ENCODE assay signal across 1 cellular context in the genomic region with DNA sequence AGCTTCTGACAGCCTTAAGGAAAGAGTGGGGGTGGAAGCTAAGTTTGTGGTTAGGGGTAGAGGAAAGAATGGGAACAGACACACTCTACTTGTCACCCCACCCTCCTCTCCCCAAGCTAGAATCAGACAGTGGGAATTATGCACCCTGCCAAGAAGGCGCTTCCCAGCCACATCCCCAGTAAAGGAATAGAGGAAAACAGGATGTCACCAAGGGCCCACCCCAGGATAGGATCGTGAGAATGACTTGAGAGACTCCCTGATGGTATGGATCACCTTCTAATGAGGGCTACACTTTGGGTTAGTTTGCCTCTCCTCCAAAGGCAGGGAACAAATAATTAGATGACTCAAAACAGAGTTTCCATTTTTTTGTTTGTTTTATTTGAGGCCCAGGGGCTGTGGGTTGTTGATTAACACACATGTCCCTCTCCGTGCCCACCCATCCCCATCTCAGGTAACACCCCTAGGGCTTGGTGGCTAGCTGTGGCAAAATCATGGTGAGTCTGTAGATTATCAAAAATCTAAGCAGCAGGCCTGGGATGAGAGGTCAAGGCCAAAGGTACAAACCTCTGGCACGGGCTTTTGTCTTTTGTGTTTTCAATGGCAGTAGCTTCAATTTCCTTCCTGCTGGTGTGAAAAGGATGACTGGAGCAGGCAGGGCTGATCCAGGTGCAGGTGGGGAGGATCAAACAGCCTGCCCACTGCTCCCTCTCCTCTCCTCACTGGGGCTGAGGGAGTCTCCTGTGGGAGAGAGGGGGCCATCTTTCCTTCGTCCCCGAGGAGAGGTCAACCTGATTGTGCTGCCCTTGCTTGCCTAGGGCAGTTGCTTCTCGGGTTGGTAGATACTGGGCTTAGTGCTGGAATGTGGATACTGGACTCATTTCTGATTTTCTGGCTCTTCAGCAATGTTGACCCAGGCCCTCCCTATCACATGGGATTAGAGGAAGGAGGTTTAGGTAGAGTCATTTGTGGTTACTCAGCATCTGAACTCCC.
TF ChIP-seq lines count a peak whose summit lies in the region.

No MANE protein-coding gene starts in this region.

TF ChIP-seq in HepG2, 621 proteins besides CTCF, POLR2A, EP300 and RAD21 (continued from another document and continues in another):
- TF ChIP-seq, protein P1, sequence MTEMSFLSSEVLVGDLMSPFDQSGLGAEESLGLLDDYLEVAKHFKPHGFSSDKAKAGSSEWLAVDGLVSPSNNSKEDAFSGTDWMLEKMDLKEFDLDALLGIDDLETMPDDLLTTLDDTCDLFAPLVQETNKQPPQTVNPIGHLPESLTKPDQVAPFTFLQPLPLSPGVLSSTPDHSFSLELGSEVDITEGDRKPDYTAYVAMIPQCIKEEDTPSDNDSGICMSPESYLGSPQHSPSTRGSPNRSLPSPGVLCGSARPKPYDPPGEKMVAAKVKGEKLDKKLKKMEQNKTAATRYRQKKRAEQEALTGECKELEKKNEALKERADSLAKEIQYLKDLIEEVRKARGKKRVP (CRISPR knock-in tag; IDR thresholded peaks at IDR 0.05), result peak in 1 of 2 experiments; percentile 74; a peak in 2 of 4 replicates
- TF ChIP-seq ZNF576 (CRISPR knock-in tag; IDR thresholded peaks at IDR 0.05), result no peak
- TF ChIP-seq ZNF709 (CRISPR knock-in tag; IDR thresholded peaks at IDR 0.05), result no peak; the same call in 1 of the 2 replicates
- TF ChIP-seq, protein P2, sequence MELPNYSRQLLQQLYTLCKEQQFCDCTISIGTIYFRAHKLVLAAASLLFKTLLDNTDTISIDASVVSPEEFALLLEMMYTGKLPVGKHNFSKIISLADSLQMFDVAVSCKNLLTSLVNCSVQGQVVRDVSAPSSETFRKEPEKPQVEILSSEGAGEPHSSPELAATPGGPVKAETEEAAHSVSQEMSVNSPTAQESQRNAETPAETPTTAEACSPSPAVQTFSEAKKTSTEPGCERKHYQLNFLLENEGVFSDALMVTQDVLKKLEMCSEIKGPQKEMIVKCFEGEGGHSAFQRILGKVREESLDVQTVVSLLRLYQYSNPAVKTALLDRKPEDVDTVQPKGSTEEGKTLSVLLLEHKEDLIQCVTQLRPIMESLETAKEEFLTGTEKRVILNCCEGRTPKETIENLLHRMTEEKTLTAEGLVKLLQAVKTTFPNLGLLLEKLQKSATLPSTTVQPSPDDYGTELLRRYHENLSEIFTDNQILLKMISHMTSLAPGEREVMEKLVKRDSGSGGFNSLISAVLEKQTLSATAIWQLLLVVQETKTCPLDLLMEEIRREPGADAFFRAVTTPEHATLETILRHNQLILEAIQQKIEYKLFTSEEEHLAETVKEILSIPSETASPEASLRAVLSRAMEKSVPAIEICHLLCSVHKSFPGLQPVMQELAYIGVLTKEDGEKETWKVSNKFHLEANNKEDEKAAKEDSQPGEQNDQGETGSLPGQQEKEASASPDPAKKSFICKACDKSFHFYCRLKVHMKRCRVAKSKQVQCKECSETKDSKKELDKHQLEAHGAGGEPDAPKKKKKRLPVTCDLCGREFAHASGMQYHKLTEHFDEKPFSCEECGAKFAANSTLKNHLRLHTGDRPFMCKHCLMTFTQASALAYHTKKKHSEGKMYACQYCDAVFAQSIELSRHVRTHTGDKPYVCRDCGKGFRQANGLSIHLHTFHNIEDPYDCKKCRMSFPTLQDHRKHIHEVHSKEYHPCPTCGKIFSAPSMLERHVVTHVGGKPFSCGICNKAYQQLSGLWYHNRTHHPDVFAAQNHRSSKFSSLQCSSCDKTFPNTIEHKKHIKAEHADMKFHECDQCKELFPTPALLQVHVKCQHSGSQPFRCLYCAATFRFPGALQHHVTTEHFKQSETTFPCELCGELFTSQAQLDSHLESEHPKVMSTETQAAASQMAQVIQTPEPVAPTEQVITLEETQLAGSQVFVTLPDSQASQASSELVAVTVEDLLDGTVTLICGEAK (IDR thresholded peaks at IDR 0.05), result no peak
- TF ChIP-seq, protein P2 (CRISPR knock-in tag; IDR thresholded peaks at IDR 0.05), result 0 out of 2 replicates have a peak, but pooled peaks have one; percentile 63
- peak; percentile 92; the same call in 1 of the 2 replicates for TF ChIP-seq ZNF224 (CRISPR knock-in tag; IDR thresholded peaks at IDR 0.05)
- TF ChIP-seq ZSCAN22 (CRISPR knock-in tag; IDR thresholded peaks at IDR 0.05), result 0 out of 2 replicates have a peak, but pooled peaks have one; percentile 78
- TF ChIP-seq, protein P3, sequence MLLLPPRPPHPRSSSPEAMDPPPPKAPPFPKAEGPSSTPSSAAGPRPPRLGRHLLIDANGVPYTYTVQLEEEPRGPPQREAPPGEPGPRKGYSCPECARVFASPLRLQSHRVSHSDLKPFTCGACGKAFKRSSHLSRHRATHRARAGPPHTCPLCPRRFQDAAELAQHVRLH (CRISPR knock-in tag; IDR thresholded peaks at IDR 0.05; ENCODE audit: borderline replicate concordance, low read depth), result peak; percentile 79; the same call in 1 of the 2 replicates
- TF ChIP-seq MAF1 (CRISPR knock-in tag; IDR thresholded peaks at IDR 0.05; ENCODE audit: borderline replicate concordance), result no peak
- peak; percentile 92 for TF ChIP-seq FOXA3 (CRISPR knock-in tag; IDR thresholded peaks at IDR 0.05)
- no peak for TF ChIP-seq PTBP1 (IDR thresholded peaks at IDR 0.05; ENCODE audit: low read depth, low read length, poor library complexity, severe bottlenecking)
- no peak for TF ChIP-seq FOXO4 (CRISPR knock-in tag; conservative IDR thresholded peaks at IDR 0.05)
- TF ChIP-seq KDM4B (CRISPR knock-in tag; IDR thresholded peaks at IDR 0.05), result no peak
- TF ChIP-seq ZNF143 (CRISPR knock-in tag; IDR thresholded peaks at IDR 0.05), result 0 out of 2 replicates have a peak, but pooled peaks have one; percentile 9
- peak; percentile 94; the same call in 1 of the 2 replicates for TF ChIP-seq GLI4 (CRISPR knock-in tag; IDR thresholded peaks at IDR 0.05; ENCODE audit: borderline replicate concordance)
- TF ChIP-seq NCOA5 (CRISPR knock-in tag; IDR thresholded peaks at IDR 0.05), result no peak
- TF ChIP-seq, protein P4, sequence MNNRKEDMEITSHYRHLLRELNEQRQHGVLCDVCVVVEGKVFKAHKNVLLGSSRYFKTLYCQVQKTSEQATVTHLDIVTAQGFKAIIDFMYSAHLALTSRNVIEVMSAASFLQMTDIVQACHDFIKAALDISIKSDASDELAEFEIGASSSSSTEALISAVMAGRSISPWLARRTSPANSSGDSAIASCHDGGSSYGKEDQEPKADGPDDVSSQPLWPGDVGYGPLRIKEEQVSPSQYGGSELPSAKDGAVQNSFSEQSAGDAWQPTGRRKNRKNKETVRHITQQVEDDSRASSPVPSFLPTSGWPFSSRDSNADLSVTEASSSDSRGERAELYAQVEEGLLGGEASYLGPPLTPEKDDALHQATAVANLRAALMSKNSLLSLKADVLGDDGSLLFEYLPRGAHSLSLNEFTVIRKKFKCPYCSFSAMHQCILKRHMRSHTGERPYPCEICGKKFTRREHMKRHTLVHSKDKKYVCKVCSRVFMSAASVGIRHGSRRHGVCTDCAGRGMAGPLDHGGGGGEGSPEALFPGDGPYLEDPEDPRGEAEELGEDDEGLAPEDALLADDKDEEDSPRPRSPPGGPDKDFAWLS (CRISPR knock-in tag; IDR thresholded peaks at IDR 0.05; ENCODE audit: borderline replicate concordance), result 0 out of 2 replicates have a peak, but pooled peaks have one; percentile 82
- TF ChIP-seq, protein P5, sequence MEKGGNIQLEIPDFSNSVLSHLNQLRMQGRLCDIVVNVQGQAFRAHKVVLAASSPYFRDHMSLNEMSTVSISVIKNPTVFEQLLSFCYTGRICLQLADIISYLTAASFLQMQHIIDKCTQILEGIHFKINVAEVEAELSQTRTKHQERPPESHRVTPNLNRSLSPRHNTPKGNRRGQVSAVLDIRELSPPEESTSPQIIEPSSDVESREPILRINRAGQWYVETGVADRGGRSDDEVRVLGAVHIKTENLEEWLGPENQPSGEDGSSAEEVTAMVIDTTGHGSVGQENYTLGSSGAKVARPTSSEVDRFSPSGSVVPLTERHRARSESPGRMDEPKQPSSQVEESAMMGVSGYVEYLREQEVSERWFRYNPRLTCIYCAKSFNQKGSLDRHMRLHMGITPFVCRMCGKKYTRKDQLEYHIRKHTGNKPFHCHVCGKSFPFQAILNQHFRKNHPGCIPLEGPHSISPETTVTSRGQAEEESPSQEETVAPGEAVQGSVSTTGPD (CRISPR knock-in tag; IDR thresholded peaks at IDR 0.05), result peak; percentile 100
- TF ChIP-seq ZFP62 (CRISPR knock-in tag; IDR thresholded peaks at IDR 0.05), result no peak
- no peak for TF ChIP-seq SNRNP70 (IDR thresholded peaks at IDR 0.05; ENCODE audit: low read depth, low read length)
- peak; percentile 75 for TF ChIP-seq HOMEZ (CRISPR knock-in tag; IDR thresholded peaks at IDR 0.05; ENCODE audit: low read depth)
- peak; percentile 89 for TF ChIP-seq RXRA (CRISPR knock-in tag; IDR thresholded peaks at IDR 0.05)
- TF ChIP-seq KAT2B (IDR thresholded peaks at IDR 0.05; ENCODE audit: borderline replicate concordance, low read depth, low read length), result no peak
- TF ChIP-seq ZNF788 (CRISPR knock-in tag; IDR thresholded peaks at IDR 0.05; ENCODE audit: borderline replicate concordance), result peak; percentile 74
- TF ChIP-seq, protein P6, sequence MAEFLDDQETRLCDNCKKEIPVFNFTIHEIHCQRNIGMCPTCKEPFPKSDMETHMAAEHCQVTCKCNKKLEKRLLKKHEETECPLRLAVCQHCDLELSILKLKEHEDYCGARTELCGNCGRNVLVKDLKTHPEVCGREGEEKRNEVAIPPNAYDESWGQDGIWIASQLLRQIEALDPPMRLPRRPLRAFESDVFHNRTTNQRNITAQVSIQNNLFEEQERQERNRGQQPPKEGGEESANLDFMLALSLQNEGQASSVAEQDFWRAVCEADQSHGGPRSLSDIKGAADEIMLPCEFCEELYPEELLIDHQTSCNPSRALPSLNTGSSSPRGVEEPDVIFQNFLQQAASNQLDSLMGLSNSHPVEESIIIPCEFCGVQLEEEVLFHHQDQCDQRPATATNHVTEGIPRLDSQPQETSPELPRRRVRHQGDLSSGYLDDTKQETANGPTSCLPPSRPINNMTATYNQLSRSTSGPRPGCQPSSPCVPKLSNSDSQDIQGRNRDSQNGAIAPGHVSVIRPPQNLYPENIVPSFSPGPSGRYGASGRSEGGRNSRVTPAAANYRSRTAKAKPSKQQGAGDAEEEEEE (CRISPR knock-in tag; IDR thresholded peaks at IDR 0.05; ENCODE audit: borderline replicate concordance), result 0 out of 2 replicates have a peak, but pooled peaks have one; percentile 62
- peak; percentile 90 for TF ChIP-seq ZSCAN9 (CRISPR knock-in tag; IDR thresholded peaks at IDR 0.05; ENCODE audit: borderline replicate concordance)
- TF ChIP-seq ZFP1 (CRISPR knock-in tag; IDR thresholded peaks at IDR 0.05), result 0 out of 2 replicates have a peak, but pooled peaks have one; percentile 46
